In the genomic region with DNA sequence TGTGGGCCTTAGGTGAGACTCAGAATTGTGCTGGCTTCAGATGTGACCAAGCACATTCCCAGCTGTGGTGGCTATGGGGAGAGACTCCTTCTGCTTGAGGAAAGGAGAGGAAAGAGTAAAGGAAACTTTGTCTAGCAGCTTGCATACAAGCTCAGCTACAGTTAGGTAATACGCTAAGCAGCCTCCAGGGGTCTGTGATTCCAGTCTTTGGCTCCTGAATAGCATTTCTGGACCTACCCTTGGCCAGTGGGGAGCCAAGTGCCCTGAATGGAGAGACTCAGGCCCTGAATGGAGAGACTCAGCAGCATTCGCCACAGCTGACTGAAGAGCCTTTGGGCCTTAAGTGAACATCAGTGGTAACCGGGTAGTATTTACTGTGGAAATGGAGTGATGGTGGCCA, we compare ENCODE assay signal across 21 cellular contexts.
DNase-seq lines count a peak whose midpoint lies in the region; ATAC-seq and TF ChIP-seq lines count a peak whose summit lies in the region.
"Had no signal": no experiment of that assay in that cellular context is flagged by ENCODE, and none has a peak within 500 bp of the region (broad histone marks: within the 10 kb centered on the region; RNA-seq: fewer than 3 reads in every experiment).

No MANE protein-coding gene starts in this region.

- no peaks in the 10 kb centered on the region for H3K4me1 Mint-ChIP-seq in endodermal cell
- H3K4me1 Mint-ChIP-seq: T-helper 17 cell had no signal

- H3K4me2 ChIP-seq in mesendoderm (ENCODE audit: low read length), result no peak overlapping the region

- no peak for ATAC-seq in GM21825 (IDR thresholded peaks at IDR 0.05; ENCODE audit: unreplicated experiment)
- ATAC-seq: HCT116, K562, T-helper 17 cell had no signal

- H4K8ac ChIP-seq in mesendoderm (ENCODE audit: low read depth, low read length), result no peak overlapping the region

- no peak overlapping the region for H3K4me3 ChIP-seq in endodermal cell (ENCODE audit: low read length)
- no peak overlapping the region for H3K4me3 ChIP-seq in mesendoderm (ENCODE audit: low read length)
- H3K4me3 ChIP-seq: K562 had no signal

- no peaks in the 10 kb centered on the region for H3K27me3 Mint-ChIP-seq in endodermal cell (ENCODE audit: insufficient read depth)
- H3K27me3 Mint-ChIP-seq: CD4-positive, alpha-beta T cell; T-helper 17 cell had no signal

- H2BK120ac ChIP-seq in mesendoderm (ENCODE audit: low read depth, low read length), result no peak overlapping the region

- H3K4ac ChIP-seq in mesendoderm (ENCODE audit: low read depth, low read length), result no peak overlapping the region

- H3K79me2 ChIP-seq in mesendoderm (ENCODE audit: control insufficient read depth, insufficient read depth, low read length), result no peaks in the 10 kb centered on the region

- no peak overlapping the region for H3K18ac ChIP-seq in mesendoderm (ENCODE audit: low read length)

- no peak overlapping the region for H2AK5ac ChIP-seq in mesendoderm (ENCODE audit: low read length)

- H3K79me1 ChIP-seq in mesendoderm (ENCODE audit: low read length), result no peaks in the 10 kb centered on the region

- H3K23ac ChIP-seq in mesendoderm (ENCODE audit: low read length), result no peak overlapping the region

- no peaks in the 10 kb centered on the region for H3K36me3 ChIP-seq in endodermal cell (ENCODE audit: control insufficient read depth, insufficient read depth, low read length)
- no peaks in the 10 kb centered on the region for H3K36me3 ChIP-seq in mesendoderm (ENCODE audit: control insufficient read depth, insufficient read depth, low read length)
- H3K36me3 ChIP-seq: BE2C had no signal

- no peak overlapping the region for H4K5ac ChIP-seq in mesendoderm (ENCODE audit: low read length)

- no peak overlapping the region for H2BK5ac ChIP-seq in mesendoderm (ENCODE audit: low read length)

- H3K27ac ChIP-seq in endodermal cell (ENCODE audit: low read depth, low read length), result no peak overlapping the region
- H3K27ac ChIP-seq in mesendoderm (ENCODE audit: low read depth, low read length), result no peak overlapping the region
- H3K27ac ChIP-seq: HL-60 had no signal

- WGBS in endodermal cell (ENCODE audit: insufficient coverage in 1 of 2, insufficient read length in 1 of 2), 2 experiments, result 81 to 90% methylated on average over 2 to 3 of the region's 3 CpGs
- WGBS in mesendoderm (ENCODE audit: extremely low coverage, insufficient coverage, low lambda C conversion rate), result no CpG with 5 or more reads among the region's 3 CpGs

- H3K27ac Mint-ChIP-seq in endodermal cell, result no peak overlapping the region
- H3K27ac Mint-ChIP-seq: CD4-positive, alpha-beta T cell; T-helper 17 cell had no signal

- H3K27me3 ChIP-seq in endodermal cell (ENCODE audit: control insufficient read depth, insufficient read depth, low read length, poor library complexity, severe bottlenecking) (no peaks in the 10 kb centered on the region), mesendoderm (ENCODE audit: insufficient read depth, low read length, poor library complexity) (no peaks in the 10 kb centered on the region)
- H3K27me3 ChIP-seq: BE2C had no signal

- DNase-seq in ELF-1 (ENCODE audit: low read depth, low spot score) (peak; percentile 18), NAMALWA (ENCODE audit: low spot score) (peak; percentile 3), endodermal cell (peak; percentile 81), mesendoderm (peak; percentile 56), AG20443 (ENCODE audit: low spot score) (no peak), NCI-H187 (lab: John Stamatoyannopoulos, UW) (no peak)
- no peak for DNase-seq in effector CD8-positive, alpha-beta T cell (lab: John Stamatoyannopoulos, UW)
- DNase-seq: BE2C; Calu3; CD4-positive, alpha-beta T cell; NCI-H1417 treated with DMSO at 0.1 percent for 48 hours; NCI-H2029 treated with DMSO at 0.1 percent for 48 hours; NCI-H2171 treated with DMSO at 0.1 percent for 48 hours; NCI-H446 treated with DMSO at 0.1 percent for 48 hours; NCI-H774; SHP77 treated with DMSO at 0.1 percent for 48 hours; T-helper 17 cell had no signal

- TF ChIP-seq CTCF in endodermal cell (conservative IDR thresholded peaks at IDR 0.05), result peak; percentile 56

- H3K56ac ChIP-seq in mesendoderm (ENCODE audit: low read length), result no peak overlapping the region

- no peak overlapping the region for H2BK15ac ChIP-seq in mesendoderm (replicated peaks; ENCODE audit: low read depth)

- H3K9ac ChIP-seq in endodermal cell (ENCODE audit: extremely low read depth, low read length, poor library complexity, severe bottlenecking) (no peak overlapping the region), mesendoderm (ENCODE audit: low read length) (no peak overlapping the region)

- H3K36me3 Mint-ChIP-seq in endodermal cell (ENCODE audit: low read depth), result no peaks in the 10 kb centered on the region

- H3K9me3 ChIP-seq in endodermal cell (ENCODE audit: control insufficient read depth, low read length), result no peaks in the 10 kb centered on the region
- H3K9me3 ChIP-seq: BE2C had no signal

- H3K4me3 Mint-ChIP-seq in endodermal cell, result no peak overlapping the region
- H3K4me3 Mint-ChIP-seq: CD4-positive, alpha-beta T cell; T-helper 17 cell had no signal

- no peaks in the 10 kb centered on the region for H3K9me3 Mint-ChIP-seq in endodermal cell

- H3K4me1 ChIP-seq in endodermal cell (ENCODE audit: control insufficient read depth, insufficient read depth, low read length), result no peaks in the 10 kb centered on the region
- no peaks in the 10 kb centered on the region for H3K4me1 ChIP-seq in mesendoderm (ENCODE audit: control insufficient read depth, low read depth, low read length)
- H3K4me1 ChIP-seq: BE2C had no signal

Comparison
In these comparisons a context has a peak if more than half of its experiments do, and no peak if none do; other contexts are left out.
1. DNase-seq: peak in ELF-1 (single experiment), NAMALWA (single experiment), endodermal cell (single experiment) and mesendoderm (single experiment); none in effector CD8-positive, alpha-beta T cell (single experiment), AG20443 (single experiment) and NCI-H187 (0 of 2).